ENCODE assay signal across 26 cellular contexts in genomic region chr12:120358412-120359158, GRCh38. TPM values are rescaled to one million over a fixed set of nuclear protein-coding genes. Genes with fewer than 3 reads are reported as not detected.
DNase-seq lines count a peak whose midpoint lies in the region; ATAC-seq and TF ChIP-seq lines count a peak whose summit lies in the region.
"Had no signal": no experiment of that assay in that cellular context is flagged by ENCODE, and none has a peak within 500 bp of the region (broad histone marks: within the 10 kb centered on the region; RNA-seq: fewer than 3 reads in every experiment).

No MANE protein-coding gene starts in this region.

- no peaks in the 10 kb centered on the region for H3K27me3 ChIP-seq in HUES64 (ENCODE audit: insufficient read depth, low read length)
- no peaks in the 10 kb centered on the region for H3K27me3 ChIP-seq in WERI-Rb-1 (ENCODE audit: insufficient read depth, low read depth, severe bottlenecking)
- H3K27me3 ChIP-seq in kidney epithelial cell (ENCODE audit: control insufficient read depth, insufficient read depth, low read length) = no peaks in the 10 kb centered on the region
- H3K27me3 ChIP-seq: Peyer's patch, vagina had no signal

- peak; percentile 54 for DNase-seq in D341Med (ENCODE audit: low spot score)
- peak; percentile 93 for DNase-seq in WERI-Rb-1
- DNase-seq in kidney epithelial cell (ENCODE audit: low read depth) = no peak
- no peak for DNase-seq in NCI-H2081 (lab: John Stamatoyannopoulos, UW)
- DNase-seq in left lobe of liver (ENCODE audit: low spot score) = no peak
- DNase-seq in NCI-H1105 treated with DMSO at 0.1 percent for 48 hours (lab: John Stamatoyannopoulos, UW) = no peak
- no peak for DNase-seq in NK-92 (lab: John Stamatoyannopoulos, UW; ENCODE audit: unreplicated experiment)
- DNase-seq: activated CD8-positive, alpha-beta memory T cell treated with anti-CD3 and anti-CD28 coated beads, Interleukin-2, amount 10 ng/mL, durations not matched to agents 7 days and 5 days; CD4-positive, CD25-positive, alpha-beta regulatory T cell; dermis blood vessel endothelial cell; erythroblast; natural killer cell; NCI-H1694 treated with DMSO at 0.1 percent for 48 hours; Peyer's patch; stimulated activated CD4-positive, alpha-beta T cell treated with anti-CD3 and anti-CD28 coated beads, Interleukin-4, amount 100 ng/mL, for 4 hours; substantia nigra had no signal

- peak; percentile 65 for TF ChIP-seq CTCF in WERI-Rb-1 (IDR thresholded peaks at IDR 0.05; ENCODE audit: low read depth, low read length)
- TF ChIP-seq CTCF in kidney epithelial cell (IDR thresholded peaks at IDR 0.05; ENCODE audit: insufficient read depth, low read length, poor library complexity, severe bottlenecking) = peak; percentile 7

- ATAC-seq in left lobe of liver = no peak
- ATAC-seq: activated CD8-positive, alpha-beta memory T cell treated with anti-CD3 and anti-CD28 coated beads, Interleukin-2, amount 10 ng/mL, durations not matched to agents 7 days and 5 days; natural killer cell had no signal

- H3K4me3 ChIP-seq in HUES64 (ENCODE audit: low read length) (no peak overlapping the region), WERI-Rb-1 (ENCODE audit: low read depth, low read length) (no peak overlapping the region), kidney epithelial cell (ENCODE audit: low read depth, low read length) (no peak overlapping the region)
- H3K4me3 ChIP-seq: Peyer's patch, SK-N-MC, vagina had no signal

- H3K4me1 ChIP-seq in HUES64 (ENCODE audit: insufficient read depth, low read length) = peaks cover 35% of the 10 kb centered on the region

- H3K27ac ChIP-seq in HUES64 (ENCODE audit: low read depth, low read length) (peak overlapping the region; percentile 61), WERI-Rb-1 (peak overlapping the region; percentile 100)
- H3K27ac ChIP-seq: Peyer's patch, SK-N-MC, vagina had no signal

- H3K9ac ChIP-seq in HUES64 (ENCODE audit: low read depth, low read length) = no peak overlapping the region

- H3K36me3 ChIP-seq in HUES64 (ENCODE audit: insufficient read depth, low read length) (peaks cover 61% of the 10 kb centered on the region), WERI-Rb-1 (peaks cover 90% of the 10 kb centered on the region), kidney epithelial cell (ENCODE audit: control insufficient read depth, insufficient read depth, low read length) (no peaks in the 10 kb centered on the region)
- H3K36me3 ChIP-seq: Peyer's patch, vagina had no signal

- no peaks in the 10 kb centered on the region for H3K9me3 ChIP-seq in HUES64 (ENCODE audit: insufficient read depth, low read depth, low read length)
- no peaks in the 10 kb centered on the region for H3K9me3 ChIP-seq in WERI-Rb-1 (ENCODE audit: severe bottlenecking)
- H3K9me3 ChIP-seq: Peyer's patch, vagina had no signal

- 57% methylated on average over 19 of the region's 19 CpGs for WGBS in HUES64

RNA-seq across cellular contexts. Expression of gene MSI1, which starts 10.4 kb away (rescaled TPM):
- polyA plus RNA-seq in HUES64 (2013, experiment 1 of 2) = 27.8 TPM
- 32.8 TPM for polyA plus RNA-seq in HUES64 (2013, experiment 2 of 2)
- total RNA-seq in kidney epithelial cell = 3.6 and 8.1 TPM in 2 replicates
- not detected for total RNA-seq in left lobe of liver
- total RNA-seq: bronchial epithelial cell; CD4-positive, CD25-positive, alpha-beta regulatory T cell; dermis blood vessel endothelial cell; lung microvascular endothelial cell; natural killer cell; pulmonary artery endothelial cell had no signal
- polyA plus RNA-seq: AG04450; CD4-positive, CD25-positive, alpha-beta regulatory T cell had no signal

RNA-seq across cellular contexts. Expression of gene PLA2G1B, which starts 31.0 kb away (rescaled TPM):
- polyA plus RNA-seq in HUES64 (2013, experiment 1 of 2) = not detected
- polyA plus RNA-seq in HUES64 (2013, experiment 2 of 2) = not detected
- total RNA-seq in kidney epithelial cell = not detected in 2 replicates
- total RNA-seq in left lobe of liver = 3.0 TPM
- total RNA-seq: activated CD8-positive, alpha-beta memory T cell treated with anti-CD3 and anti-CD28 coated beads, Interleukin-2, amount 10 ng/mL, durations not matched to agents 7 days and 5 days; activated T-helper 2 cell treated with anti-CD3 and anti-CD28 coated beads, Interferon-gamma antibody, Interleukin-2, Interleukin-4, amounts not matched to agents 10 μg/mL and 5 μg/mL and 100 μg/mL, durations not matched to agents 14 hours and 24 hours and 36 hours; bronchial epithelial cell; CD4-positive, CD25-positive, alpha-beta regulatory T cell; dermis blood vessel endothelial cell; H4; lung microvascular endothelial cell; NCI-H460; Peyer's patch; pulmonary artery endothelial cell; vagina had no signal

RNA-seq across cellular contexts. Expression of gene SIRT4, which starts 56.5 kb away (rescaled TPM):
- 0.85 TPM for polyA plus RNA-seq in HUES64 (2013, experiment 1 of 2)
- 2.0 TPM for polyA plus RNA-seq in HUES64 (2013, experiment 2 of 2)
- 0.29 and 2.3 TPM in 2 replicates for total RNA-seq in kidney epithelial cell
- total RNA-seq in left lobe of liver = 3.4 TPM
- total RNA-seq: vagina had no signal

Comparison
In these comparisons a context has a peak if more than half of its experiments do, and no peak if none do; other contexts are left out.
1. DNase-seq: peak in D341Med (single experiment) and WERI-Rb-1 (single experiment); none in kidney epithelial cell (single experiment), NCI-H2081 (0 of 2), left lobe of liver (single experiment), NCI-H1105 treated with DMSO at 0.1 percent for 48 hours (single experiment) and NK-92 (single experiment).